ENCODE assay signal across 20 cellular contexts in the genomic region with DNA sequence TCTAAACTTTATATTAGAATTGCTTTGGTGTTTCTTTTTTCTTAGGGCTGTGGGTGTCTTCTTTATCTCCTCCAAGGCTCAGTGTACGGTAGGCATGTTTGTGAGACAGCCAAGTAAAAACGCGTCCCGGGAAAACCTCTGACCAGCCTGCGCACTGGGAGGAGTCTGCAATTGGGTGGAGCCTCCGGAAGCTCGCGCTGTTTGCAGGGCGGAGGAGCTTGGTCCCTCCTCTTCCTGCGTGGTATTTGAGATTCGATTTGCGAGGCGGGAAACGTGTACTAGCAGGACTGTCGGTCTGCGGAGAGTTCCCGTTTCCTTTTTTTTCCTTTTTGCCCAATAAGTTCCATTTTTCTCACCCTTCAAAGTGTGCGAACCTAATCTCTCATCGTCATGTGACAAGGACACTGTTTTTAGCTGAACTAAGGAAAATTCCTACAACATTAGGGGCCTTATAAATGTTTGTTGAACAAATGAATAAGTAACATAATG.
"Had no signal": no experiment of that assay in that cellular context is flagged by ENCODE, and none has a peak within 500 bp of the region (broad histone marks: within the 10 kb centered on the region; RNA-seq: fewer than 3 reads in every experiment).

No MANE protein-coding gene starts in this region.

- H3K4me1 ChIP-seq: ascending aorta, colonic mucosa, gastrocnemius medialis, right lobe of liver, transverse colon, uterus had no signal

- H3K4me3 ChIP-seq: ascending aorta, cardiac muscle cell, colonic mucosa, gastrocnemius medialis, right lobe of liver, transverse colon, uterus had no signal

- H3K36me3 ChIP-seq: ascending aorta, cardiac muscle cell, colonic mucosa, gastrocnemius medialis, right lobe of liver, transverse colon, uterus had no signal

- H3K27me3 ChIP-seq: ascending aorta, cardiac muscle cell, colonic mucosa, gastrocnemius medialis, right lobe of liver, transverse colon, uterus had no signal

- H3K9me3 ChIP-seq: ascending aorta, colonic mucosa, gastrocnemius medialis, right lobe of liver, transverse colon, uterus had no signal

- H3K27ac ChIP-seq: ascending aorta, cardiac muscle cell, colonic mucosa, gastrocnemius medialis, right lobe of liver, transverse colon, uterus, VCaP had no signal

- DNase-seq: activated CD4-positive, alpha-beta T cell treated with anti-CD3 and anti-CD28 coated beads for 48 hours; activated CD4-positive, alpha-beta T cell treated with anti-CD3 and anti-CD28 coated beads, Interleukin-2, amount 50 U/mL, for 48 hours; activated CD8-positive, alpha-beta memory T cell treated with anti-CD3 and anti-CD28 coated beads for 24 hours; activated gamma-delta T cell; activated naive CD4-positive, alpha-beta T cell treated with anti-CD3 and anti-CD28 coated beads, Interleukin-2, amount 10 ng/mL, durations not matched to agents 7 days and 5 days; activated naive CD8-positive, alpha-beta T cell treated with anti-CD3 and anti-CD28 coated beads, Interleukin-2, amount 10 ng/mL, durations not matched to agents 7 days and 5 days; colonic mucosa; effector memory CD4-positive, alpha-beta T cell; gastrocnemius medialis; hippocampal formation; naive thymus-derived CD8-positive, alpha-beta T cell; occipital lobe; right lobe of liver; stimulated activated CD4-positive, alpha-beta T cell treated with anti-CD3 and anti-CD28 coated beads, Interleukin-2, amount 100 ng/mL, for 48 hours; stimulated activated naive CD4-positive, alpha-beta T cell treated with Interleukin-2 at 50 U/mL for 16 hours; transverse colon; uterus had no signal

- ATAC-seq: gastrocnemius medialis; naive thymus-derived CD8-positive, alpha-beta T cell; right lobe of liver had no signal
